ENCODE assay signal across 1 cellular context in genomic region chr11:67974746-67975145, GRCh38. TPM values are rescaled to one million over a fixed set of nuclear protein-coding genes. Genes with fewer than 3 reads are reported as not detected.
"Had no signal": no experiment of that assay in that cellular context is flagged by ENCODE, and none has a peak within 500 bp of the region (broad histone marks: within the 10 kb centered on the region; RNA-seq: fewer than 3 reads in every experiment).

No MANE protein-coding gene starts in this region.

RNA-seq across cellular contexts. Expression of gene ALDH3B1, which starts 35.4 kb away (rescaled TPM):
- total RNA-seq: foreskin keratinocyte had no signal
